24 cellular contexts compared by ENCODE assay signal in genomic region chr15:67829647-67830504, GRCh38. TPM values are rescaled to one million over a fixed set of nuclear protein-coding genes. Genes with fewer than 3 reads are reported as not detected.
A peak's percentile ranks its signal among the peaks of the same experiment; 100 is the strongest.
DNase-seq lines count a peak whose midpoint lies in the region; ATAC-seq and TF ChIP-seq lines count a peak whose summit lies in the region.
"Had no signal": no experiment of that assay in that cellular context is flagged by ENCODE, and none has a peak within 500 bp of the region (broad histone marks: within the 10 kb centered on the region; RNA-seq: fewer than 3 reads in every experiment).

No MANE protein-coding gene starts in this region.

- H3K9me3 Mint-ChIP-seq in activated CD4-positive, alpha-beta T cell treated with anti-CD3 and anti-CD28 coated beads, Interleukin-2, amount 10 ng/mL, durations not matched to agents 7 days and 5 days: no peaks in the 10 kb centered on the region
- H3K9me3 Mint-ChIP-seq in WTC11: no peaks in the 10 kb centered on the region
- peaks cover 4% of the 10 kb centered on the region in 2 donors for H3K9me3 Mint-ChIP-seq in stimulated activated naive B cell treated with anti-CD40 and anti-IgM and Interleukin-4, amounts not matched to agents 10 μg/mL and 1 μg/mL and 100 μg/mL, for 72 hours
- H3K9me3 Mint-ChIP-seq: activated naive CD4-positive, alpha-beta T cell treated with anti-CD3 and anti-CD28 coated beads, Interleukin-2, amount 50 U/mL, for 24 hours had no signal

- peak overlapping the region; percentile 20; the same call in 1 of the 2 replicates for H3K4me3 ChIP-seq in iPS-18c (ENCODE audit: insufficient read depth, low read depth, low read length)
- H3K4me3 ChIP-seq: A549, upper lobe of left lung had no signal

- peaks cover 75% of the 10 kb centered on the region for H3K27me3 Mint-ChIP-seq in activated CD4-positive, alpha-beta T cell treated with anti-CD3 and anti-CD28 coated beads, Interleukin-2, amount 10 ng/mL, durations not matched to agents 7 days and 5 days
- H3K27me3 Mint-ChIP-seq in WTC11 (ENCODE audit: low read depth): peaks cover 97% of the 10 kb centered on the region
- peaks cover 74 to 84% of the 10 kb centered on the region in 2 donors for H3K27me3 Mint-ChIP-seq in stimulated activated naive B cell treated with anti-CD40 and anti-IgM and Interleukin-4, amounts not matched to agents 10 μg/mL and 1 μg/mL and 100 μg/mL, for 72 hours

- peaks cover 5% of the 10 kb centered on the region for H3K36me3 Mint-ChIP-seq in activated CD4-positive, alpha-beta T cell treated with anti-CD3 and anti-CD28 coated beads, Interleukin-2, amount 10 ng/mL, durations not matched to agents 7 days and 5 days (ENCODE audit: low read depth)
- no peaks in the 10 kb centered on the region; the same call in 1 of the 2 replicates for H3K36me3 Mint-ChIP-seq in WTC11
- H3K36me3 Mint-ChIP-seq in stimulated activated naive B cell treated with anti-CD40 and anti-IgM and Interleukin-4, amounts not matched to agents 10 μg/mL and 1 μg/mL and 100 μg/mL, for 72 hours: peaks cover 9 to 15% of the 10 kb centered on the region in 2 donors
- H3K36me3 Mint-ChIP-seq: activated naive CD4-positive, alpha-beta T cell treated with anti-CD3 and anti-CD28 coated beads, Interleukin-2, amount 50 U/mL, for 24 hours; immature natural killer cell had no signal

- H3K4me3 Mint-ChIP-seq in activated CD4-positive, alpha-beta T cell treated with anti-CD3 and anti-CD28 coated beads, Interleukin-2, amount 10 ng/mL, durations not matched to agents 7 days and 5 days: no peak overlapping the region
- H3K4me3 Mint-ChIP-seq in WTC11: peak overlapping the region; percentile 59
- peak overlapping the region; percentile 66 to 75 for H3K4me3 Mint-ChIP-seq in stimulated activated naive B cell treated with anti-CD40 and anti-IgM and Interleukin-4, amounts not matched to agents 10 μg/mL and 1 μg/mL and 100 μg/mL, for 72 hours

- peaks cover 35% of the 10 kb centered on the region for H3K4me1 Mint-ChIP-seq in activated CD4-positive, alpha-beta T cell treated with anti-CD3 and anti-CD28 coated beads, Interleukin-2, amount 10 ng/mL, durations not matched to agents 7 days and 5 days
- peaks cover 50% of the 10 kb centered on the region for H3K4me1 Mint-ChIP-seq in WTC11
- peaks cover 36 to 69% of the 10 kb centered on the region in 2 donors for H3K4me1 Mint-ChIP-seq in stimulated activated naive B cell treated with anti-CD40 and anti-IgM and Interleukin-4, amounts not matched to agents 10 μg/mL and 1 μg/mL and 100 μg/mL, for 72 hours

- CTCF ChIA-PET in activated CD4-positive, alpha-beta T cell treated with anti-CD3 and anti-CD28 coated beads, Interleukin-2, amount 10 ng/mL, durations not matched to agents 7 days and 5 days (lab: Charles Lee): interaction anchor here (0.6 kb wide), 1 partner anchor 394 kb away, joined by 3 read pairs; no protein-coding TSS in a partner anchor
- CTCF ChIA-PET in WTC11 (lab: Charles Lee): interaction anchor here (0.6 to 1.3 kb wide), 3 partner anchors 9 to 368 kb away, joined by 3 to 6 read pairs (median 3); no protein-coding TSS in a partner anchor

- peaks cover 4% of the 10 kb centered on the region for H3K9me3 ChIP-seq in iPS-18c (ENCODE audit: control insufficient read depth, insufficient read depth, low read length)
- H3K9me3 ChIP-seq: A549, upper lobe of left lung had no signal

- ATAC-seq in WTC11 (no peak), HG02571 (IDR thresholded peaks at IDR 0.05; ENCODE audit: unreplicated experiment) (no peak), GM21390 (IDR thresholded peaks at IDR 0.05; ENCODE audit: unreplicated experiment) (no peak), GM21381 (IDR thresholded peaks at IDR 0.05; ENCODE audit: unreplicated experiment) (no peak)
- ATAC-seq in stimulated activated naive B cell treated with anti-CD40 and anti-IgM and Interleukin-4, amounts not matched to agents 10 μg/mL and 1 μg/mL and 100 μg/mL, for 72 hours (replicated peaks): no peak
- ATAC-seq: A549; stimulated activated naive CD8-positive, alpha-beta T cell treated with anti-CD3 and anti-CD28 coated beads, Interleukin-15, Interleukin-2, amounts not matched to agents 100 U/mL and 50 U/mL, for 24 hours had no signal

- no peak for TF ChIP-seq CTCF in WTC11 (IDR thresholded peaks at IDR 0.05)

- peak overlapping the region; percentile 71 for H3K27ac Mint-ChIP-seq in activated CD4-positive, alpha-beta T cell treated with anti-CD3 and anti-CD28 coated beads, Interleukin-2, amount 10 ng/mL, durations not matched to agents 7 days and 5 days
- H3K27ac Mint-ChIP-seq in WTC11: no peak overlapping the region
- H3K27ac Mint-ChIP-seq in stimulated activated naive B cell treated with anti-CD40 and anti-IgM and Interleukin-4, amounts not matched to agents 10 μg/mL and 1 μg/mL and 100 μg/mL, for 72 hours: peak overlapping the region; percentile 81
- H3K27ac Mint-ChIP-seq: activated naive CD4-positive, alpha-beta T cell treated with anti-CD3 and anti-CD28 coated beads, Interleukin-2, amount 50 U/mL, for 24 hours; immature natural killer cell had no signal

- no peak for DNase-seq in activated CD4-positive, alpha-beta T cell treated with anti-CD3 and anti-CD28 coated beads, Interleukin-2, amount 10 ng/mL, durations not matched to agents 7 days and 5 days
- DNase-seq in activated CD4-positive, alpha-beta T cell treated with anti-CD3 and anti-CD28 coated beads for 4 hours: no peak
- DNase-seq in WTC11 (ENCODE audit: low spot score): no peak
- DNase-seq in stimulated activated naive B cell treated with anti-CD40 and anti-IgM and Interleukin-4, amounts not matched to agents 10 μg/mL and 1 μg/mL and 100 μg/mL, for 72 hours: no peak
- DNase-seq: brain microvascular endothelial cell; C1 segment of cervical spinal cord; DND-41; erythroblast; immature natural killer cell; IMR-90; NCI-H2029; NCI-H510A treated with DMSO at 0.1 percent for 48 hours; SHP77 treated with DMSO at 0.1 percent for 48 hours; stimulated activated CD4-positive, alpha-beta T cell treated with anti-CD3 and anti-CD28 coated beads, Interleukin-15, amount 100 ng/mL, for 24 hours had no signal

- POLR2A ChIA-PET in activated CD4-positive, alpha-beta T cell treated with anti-CD3 and anti-CD28 coated beads, Interleukin-2, amount 10 ng/mL, durations not matched to agents 7 days and 5 days (lab: Charles Lee): no interaction called here
- POLR2A ChIA-PET in WTC11 (lab: Charles Lee): no interaction called here

TF ChIP-seq in WTC11, 78 proteins besides CTCF, POLR2A, EP300 and RAD21:
- TF ChIP-seq ZNF138 (CRISPR knock-in tag; conservative IDR thresholded peaks at IDR 0.05): no peak
- TF ChIP-seq AFF4 (CRISPR knock-in tag; IDR thresholded peaks at IDR 0.05; ENCODE audit: borderline replicate concordance): no peak
- no peak for TF ChIP-seq ZNF396 (CRISPR knock-in tag; IDR thresholded peaks at IDR 0.05; ENCODE audit: borderline replicate concordance)
- no peak for TF ChIP-seq STAT6 (CRISPR knock-in tag; conservative IDR thresholded peaks at IDR 0.05; ENCODE audit: low read depth)

RNA-seq across cellular contexts. Expression of gene SKOR1, which starts 4.6 kb away (rescaled TPM):
- total RNA-seq in activated CD4-positive, alpha-beta T cell treated with anti-CD3 and anti-CD28 coated beads, Interleukin-2, amount 10 ng/mL, durations not matched to agents 7 days and 5 days: under 1 TPM; 0.29 to 0.30 TPM
- 0.09 to 0.22 TPM (median 0.11 TPM) in 3 replicates for total RNA-seq in WTC11 (2021)
- total RNA-seq: IMR-90 had no signal

RNA-seq across cellular contexts. Expression of gene RNU6-1, which starts 10.0 kb away (rescaled TPM):
- total RNA-seq in activated CD4-positive, alpha-beta T cell treated with anti-CD3 and anti-CD28 coated beads, Interleukin-2, amount 10 ng/mL, durations not matched to agents 7 days and 5 days: not detected
- not detected in 3 replicates for total RNA-seq in WTC11 (2021)
- total RNA-seq: IMR-90; lung microvascular endothelial cell; T-helper 2 cell treated with Interferon-gamma antibody and Interleukin-4, amounts not matched to agents 100 ng/mL and 5 ng/mL, for 36 hours; upper lobe of left lung had no signal
